ENCODE assay signal across 8 cellular contexts in genomic region chr10:43689618-43689954, GRCh38. TPM values are rescaled to one million over a fixed set of nuclear protein-coding genes. Genes with fewer than 3 reads are reported as not detected.
DNase-seq lines count a peak whose midpoint lies in the region; ATAC-seq and TF ChIP-seq lines count a peak whose summit lies in the region.

No MANE protein-coding gene starts in this region.

- no peaks in the 10 kb centered on the region for H3K27me3 ChIP-seq in CD4-positive, alpha-beta memory T cell (ENCODE audit: insufficient read depth, low read length)
- H3K27me3 ChIP-seq in left ventricle myocardium inferior (ENCODE audit: low read depth) = no peaks in the 10 kb centered on the region

- no peaks in the 10 kb centered on the region for H3K9me3 ChIP-seq in CD4-positive, alpha-beta memory T cell (ENCODE audit: control insufficient read depth in 1 of 2, low read length in 2 of 2)
- H3K9me3 ChIP-seq in KOPT-K1 (ENCODE audit: insufficient read depth, low read length, poor library complexity, severe bottlenecking) (no peaks in the 10 kb centered on the region), left ventricle myocardium inferior (replicated peaks) (no peaks in the 10 kb centered on the region)

- intact Hi-C loops in CD4-positive, alpha-beta memory T cell (cut with micrococcal nuclease) = no loop called here
- intact Hi-C loops in left ventricle myocardium inferior (cut with micrococcal nuclease) = loop anchor here (10.0 kb wide), 1 partner anchor 625 kb away; no protein-coding TSS in a partner anchor

- no peaks in the 10 kb centered on the region for H3K9me3 Mint-ChIP-seq in CD4-positive, alpha-beta memory T cell
- no peaks in the 10 kb centered on the region for H3K9me3 Mint-ChIP-seq in activated naive CD8-positive, alpha-beta T cell treated with anti-CD3 and anti-CD28 coated beads for 36 hours

- peaks cover 14 to 18% of the 10 kb centered on the region in 2 donors for H3K27me3 Mint-ChIP-seq in CD4-positive, alpha-beta memory T cell
- peaks cover 37% of the 10 kb centered on the region for H3K27me3 Mint-ChIP-seq in activated naive CD8-positive, alpha-beta T cell treated with anti-CD3 and anti-CD28 coated beads for 36 hours

- POLR2A ChIA-PET in CD4-positive, alpha-beta memory T cell (lab: Charles Lee; ENCODE audit: partially characterized antibody) = interaction anchor here (0.5 to 2.2 kb wide), 6 partner anchors 9 to 697 kb away, joined by 3 to 15 read pairs (median 4); partner anchors contain the start of gene ZNF32

- peaks cover 2 to 19% (median 8%) of the 10 kb centered on the region in 4 donors for H3K4me1 Mint-ChIP-seq in CD4-positive, alpha-beta memory T cell
- peaks cover 5% of the 10 kb centered on the region for H3K4me1 Mint-ChIP-seq in activated naive CD8-positive, alpha-beta T cell treated with anti-CD3 and anti-CD28 coated beads for 36 hours

- H3K4me3 ChIP-seq in CD4-positive, alpha-beta memory T cell (ENCODE audit: low read length in 2 of 2) = peak overlapping the region; percentile 60 to 69
- H3K4me3 ChIP-seq in left ventricle myocardium inferior (peak overlapping the region; percentile 74), retinal pigment epithelial cell (ENCODE audit: low read length) (peak overlapping the region; percentile 60)

- peak overlapping the region; percentile 86 to 93 (median 90) for H3K4me3 Mint-ChIP-seq in CD4-positive, alpha-beta memory T cell
- H3K4me3 Mint-ChIP-seq in activated naive CD8-positive, alpha-beta T cell treated with anti-CD3 and anti-CD28 coated beads for 36 hours = peak overlapping the region; percentile 79

- H3K4me1 ChIP-seq in CD4-positive, alpha-beta memory T cell (ENCODE audit: insufficient read depth, low read length) = peaks cover 6% of the 10 kb centered on the region
- H3K4me1 ChIP-seq in left ventricle myocardium inferior = peaks cover 47% of the 10 kb centered on the region

- H3K27ac ChIP-seq in CD4-positive, alpha-beta memory T cell (ENCODE audit: low read depth, low read length) = peak overlapping the region; percentile 3
- H3K27ac ChIP-seq in KOPT-K1 (ENCODE audit: low read depth, low read length, poor library complexity, severe bottlenecking) = peak overlapping the region; percentile 25
- H3K27ac ChIP-seq in left ventricle myocardium inferior (replicated peaks) = peak overlapping the region; percentile 95

- no peaks in the 10 kb centered on the region for H3K36me3 Mint-ChIP-seq in CD4-positive, alpha-beta memory T cell
- no peaks in the 10 kb centered on the region for H3K36me3 Mint-ChIP-seq in activated naive CD8-positive, alpha-beta T cell treated with anti-CD3 and anti-CD28 coated beads for 36 hours

- no peak for TF ChIP-seq CTCF in left ventricle myocardium inferior (IDR thresholded peaks at IDR 0.05; ENCODE audit: borderline replicate concordance)
- no peak for TF ChIP-seq CTCF in retinal pigment epithelial cell (conservative IDR thresholded peaks at IDR 0.05; ENCODE audit: low read depth, low read length)

- peak; percentile 56 for ATAC-seq in GM19395 (IDR thresholded peaks at IDR 0.05; ENCODE audit: unreplicated experiment)

- peak overlapping the region in 5 of 7 donors; percentile 24 to 82 (median 62) for H3K27ac Mint-ChIP-seq in CD4-positive, alpha-beta memory T cell
- no peak overlapping the region for H3K27ac Mint-ChIP-seq in activated naive CD8-positive, alpha-beta T cell treated with anti-CD3 and anti-CD28 coated beads for 36 hours

- H3K36me3 ChIP-seq in CD4-positive, alpha-beta memory T cell (ENCODE audit: insufficient read depth, low read length) = no peaks in the 10 kb centered on the region
- H3K36me3 ChIP-seq in KOPT-K1 (ENCODE audit: insufficient read depth, low read length) (no peaks in the 10 kb centered on the region), left ventricle myocardium inferior (no peaks in the 10 kb centered on the region)

- DNase-seq in CD4-positive, alpha-beta memory T cell = no peak
- peak; percentile 28 for DNase-seq in activated naive CD8-positive, alpha-beta T cell treated with anti-CD3 and anti-CD28 coated beads for 36 hours
- peak; percentile 78 for DNase-seq in left ventricle myocardium inferior
- no peak for DNase-seq in retinal pigment epithelial cell (ENCODE audit: low read depth)
- no peak for DNase-seq in NCI-H2171 treated with DMSO at 0.1 percent for 48 hours (lab: John Stamatoyannopoulos, UW)
- no peak for DNase-seq in NCI-H1417 (lab: John Stamatoyannopoulos, UW)

- CTCF ChIA-PET in CD4-positive, alpha-beta memory T cell (lab: Charles Lee; ENCODE audit: partially characterized antibody) = interaction anchor here (0.6 to 3.5 kb wide), 40 partner anchors 9 to 1188 kb away, joined by 3 to 20 read pairs (median 3); partner anchors contain the start of gene ZNF32

RNA-seq across cellular contexts. Expression of gene ZNF32, which starts 40.9 kb away (rescaled TPM):
- 10 to 100 TPM; 35.5 to 39.5 TPM for total RNA-seq in CD4-positive, alpha-beta memory T cell
- 10 to 100 TPM; 76.9 to 92.6 TPM for polyA plus RNA-seq in CD4-positive, alpha-beta memory T cell
- total RNA-seq in activated naive CD8-positive, alpha-beta T cell treated with anti-CD3 and anti-CD28 coated beads for 36 hours = 10 to 100 TPM; 12.2 to 13.9 TPM
- 45.1 TPM for total RNA-seq in left ventricle myocardium inferior

Comparison
In these comparisons a context has a peak if more than half of its experiments do, and no peak if none do; other contexts are left out.
1. DNase-seq: peak in activated naive CD8-positive, alpha-beta T cell treated with anti-CD3 and anti-CD28 coated beads for 36 hours (single experiment) and left ventricle myocardium inferior (single experiment); none in CD4-positive, alpha-beta memory T cell (0 of 5), retinal pigment epithelial cell (single experiment), NCI-H2171 treated with DMSO at 0.1 percent for 48 hours (single experiment) and NCI-H1417 (0 of 3).
2. H3K27ac ChIP-seq: peak in every context shown above with its lines; median percentile 95 in left ventricle myocardium inferior; 25 in KOPT-K1; 3 in CD4-positive, alpha-beta memory T cell.
3. Peak in every context shown above with its lines, with median percentiles within 50 percentile points of each other: H3K4me3 ChIP-seq.